In the genomic region with DNA sequence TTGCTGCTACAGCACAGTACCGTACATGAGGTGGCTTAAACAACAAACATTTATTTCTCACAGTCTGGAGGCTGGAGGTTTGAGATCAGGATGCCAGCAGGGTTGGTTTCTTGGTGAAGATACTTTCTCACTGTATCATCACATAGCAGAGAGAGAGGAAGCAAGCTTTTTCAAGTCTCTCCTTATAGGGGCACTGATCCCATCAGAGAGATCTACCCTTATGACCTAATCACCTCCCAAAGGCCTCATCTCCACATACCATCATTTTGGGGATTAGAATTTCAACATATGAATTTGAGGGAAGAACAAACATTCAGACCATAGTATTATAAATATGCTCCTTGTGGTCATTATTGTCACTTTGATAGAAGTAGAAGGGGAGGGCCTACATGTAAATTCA, we compare ENCODE assay signal across 22 cellular contexts.
"Had no signal": no experiment of that assay in that cellular context is flagged by ENCODE, and none has a peak within 500 bp of the region (broad histone marks: within the 10 kb centered on the region; RNA-seq: fewer than 3 reads in every experiment).

No MANE protein-coding gene starts in this region.

- H3K4me1 ChIP-seq: thyroid gland had no signal

- H3K27me3 Mint-ChIP-seq: activated CD4-positive, alpha-beta T cell treated with anti-CD3 and anti-CD28 coated beads, Interleukin-2, amount 10 ng/mL, durations not matched to agents 7 days and 5 days; central memory CD8-positive, alpha-beta T cell had no signal

- H3K36me3 ChIP-seq: brain microvascular endothelial cell, thyroid gland, WERI-Rb-1 had no signal

- H3K4me1 Mint-ChIP-seq: activated CD4-positive, alpha-beta T cell treated with anti-CD3 and anti-CD28 coated beads, Interleukin-2, amount 10 ng/mL, durations not matched to agents 7 days and 5 days; activated naive CD8-positive, alpha-beta T cell treated with anti-CD3 and anti-CD28 coated beads, Interleukin-2, amount 50 U/mL, for 24 hours; central memory CD8-positive, alpha-beta T cell; immature natural killer cell had no signal

- ATAC-seq: activated CD8-positive, alpha-beta T cell treated with anti-CD3 and anti-CD28 coated beads, Interleukin-2, amount 10 ng/mL, durations not matched to agents 7 days and 5 days; activated naive CD8-positive, alpha-beta T cell treated with anti-CD3 and anti-CD28 coated beads, Interleukin-2, amount 50 U/mL, for 24 hours; heart right ventricle; left lung; natural killer cell had no signal

- H3K4me3 Mint-ChIP-seq: activated CD4-positive, alpha-beta T cell treated with anti-CD3 and anti-CD28 coated beads, Interleukin-2, amount 10 ng/mL, durations not matched to agents 7 days and 5 days; activated CD8-positive, alpha-beta T cell treated with anti-CD3 and anti-CD28 coated beads, Interleukin-2, amount 10 ng/mL, durations not matched to agents 7 days and 5 days; activated naive CD8-positive, alpha-beta T cell treated with anti-CD3 and anti-CD28 coated beads, Interleukin-2, amount 50 U/mL, for 24 hours; activated T-helper 1 cell treated with anti-CD3 and anti-CD28 coated beads, Interleukin-12 subunit alpha, Interleukin-12 subunit beta, Interleukin-2, Interleukin-4 antibody, amounts not matched to agents 30 ng/mL and 10 ng/mL and 1 ng/mL, durations not matched to agents 14 hours and 24 hours and 36 hours; central memory CD8-positive, alpha-beta T cell; immature natural killer cell; natural killer cell had no signal

- DNase-seq: activated CD4-positive, alpha-beta T cell treated with anti-CD3 and anti-CD28 coated beads, Interleukin-2, amount 10 ng/mL, durations not matched to agents 7 days and 5 days; activated CD4-positive, CD25-positive, alpha-beta regulatory T cell treated with anti-CD3 and anti-CD28 coated beads, Interleukin-2, amount 50 U/mL, for 72 hours; activated CD8-positive, alpha-beta T cell treated with anti-CD3 and anti-CD28 coated beads, Interleukin-2, amount 10 ng/mL, durations not matched to agents 7 days and 5 days; activated gamma-delta T cell; activated naive CD4-positive, alpha-beta T cell treated with anti-CD3 and anti-CD28 coated beads, Interleukin-2, amount 50 U/mL, for 16 hours; activated naive CD8-positive, alpha-beta T cell treated with anti-CD3 and anti-CD28 coated beads, Interleukin-2, amount 50 U/mL, for 24 hours; aorta; brain microvascular endothelial cell; effector memory CD4-positive, alpha-beta T cell; heart right ventricle; immature natural killer cell; left lung; natural killer cell; retina; spleen; stimulated activated CD4-positive, alpha-beta T cell treated with anti-CD3 and anti-CD28 coated beads, Interleukin-4, amount 100 ng/mL, for 1 hour; stimulated activated naive CD4-positive, alpha-beta T cell treated with Interleukin-2 at 50 U/mL for 16 hours; thyroid gland; WERI-Rb-1 had no signal

- H3K36me3 Mint-ChIP-seq: immature natural killer cell, natural killer cell had no signal

- H3K27me3 ChIP-seq: brain microvascular endothelial cell, heart right ventricle, left lung, spleen, thyroid gland had no signal

- H3K9me3 Mint-ChIP-seq: activated CD4-positive, alpha-beta T cell treated with anti-CD3 and anti-CD28 coated beads, Interleukin-2, amount 10 ng/mL, durations not matched to agents 7 days and 5 days; central memory CD8-positive, alpha-beta T cell; natural killer cell had no signal

- H3K27ac Mint-ChIP-seq: activated CD4-positive, alpha-beta T cell treated with anti-CD3 and anti-CD28 coated beads, Interleukin-2, amount 10 ng/mL, durations not matched to agents 7 days and 5 days; activated CD8-positive, alpha-beta T cell treated with anti-CD3 and anti-CD28 coated beads, Interleukin-2, amount 10 ng/mL, durations not matched to agents 7 days and 5 days; activated naive CD8-positive, alpha-beta T cell treated with anti-CD3 and anti-CD28 coated beads, Interleukin-2, amount 50 U/mL, for 24 hours; activated T-helper 1 cell treated with anti-CD3 and anti-CD28 coated beads, Interleukin-12 subunit alpha, Interleukin-12 subunit beta, Interleukin-2, Interleukin-4 antibody, amounts not matched to agents 30 ng/mL and 10 ng/mL and 1 ng/mL, durations not matched to agents 14 hours and 24 hours and 36 hours; immature natural killer cell; natural killer cell had no signal

- H3K9me3 ChIP-seq: thyroid gland had no signal

- H3K27ac ChIP-seq: brain microvascular endothelial cell, heart right ventricle, left lung, spleen, thyroid gland, WERI-Rb-1 had no signal

- H3K4me3 ChIP-seq: heart right ventricle, left lung, lung, spleen, thyroid gland had no signal
